1 cellular context compared by ENCODE assay signal in genomic region chr20:59221881-59222238, GRCh38.
TF ChIP-seq lines count a peak whose summit lies in the region.

No MANE protein-coding gene starts in this region.

TF ChIP-seq in HepG2, 621 proteins besides CTCF, POLR2A, EP300 and RAD21 (continued from another document):
- TF ChIP-seq GATA4 (IDR thresholded peaks at IDR 0.05; ENCODE audit: borderline replicate concordance, low read depth) (no peak), LCORL (IDR thresholded peaks at IDR 0.05) (no peak), LCORL (CRISPR knock-in tag; IDR thresholded peaks at IDR 0.05) (no peak), ZNF329 (CRISPR knock-in tag; IDR thresholded peaks at IDR 0.05; ENCODE audit: low read depth) (no peak)
